15 cellular contexts compared by ENCODE assay signal in the genomic region with DNA sequence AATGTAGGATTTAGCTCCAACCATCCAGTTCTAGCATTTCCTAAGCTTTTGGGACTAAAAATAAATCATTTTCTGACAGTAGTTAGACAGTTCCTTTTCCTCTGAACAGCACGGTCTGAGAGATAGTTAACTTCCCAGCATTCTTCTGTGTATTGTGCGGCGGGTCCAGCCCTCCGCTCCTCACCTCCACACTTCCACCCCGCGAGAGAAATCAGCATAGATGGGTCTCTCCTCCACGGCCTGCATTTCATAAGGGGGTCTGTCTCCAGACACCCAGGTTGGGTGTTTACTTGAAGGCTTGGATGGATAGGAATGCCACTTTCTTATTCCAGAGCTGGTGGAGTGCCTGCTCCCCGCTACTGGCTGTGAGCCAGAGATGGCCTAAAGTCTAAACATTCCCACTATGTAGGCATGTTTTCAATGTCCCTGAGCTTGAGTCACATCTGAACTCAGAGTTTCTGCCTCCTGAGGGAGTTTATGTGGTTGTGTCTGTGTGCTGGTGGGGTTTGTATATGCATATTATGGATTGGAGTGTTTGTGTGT. TPM values are rescaled to one million over a fixed set of nuclear protein-coding genes. Genes with fewer than 3 reads are reported as not detected.
A peak's percentile ranks its signal among the peaks of the same experiment; 100 is the strongest.
DNase-seq lines count a peak whose midpoint lies in the region; ATAC-seq and TF ChIP-seq lines count a peak whose summit lies in the region.
"Had no signal": no experiment of that assay in that cellular context is flagged by ENCODE, and none has a peak within 500 bp of the region (broad histone marks: within the 10 kb centered on the region; RNA-seq: fewer than 3 reads in every experiment).

No MANE protein-coding gene starts in this region.

- peak; percentile 16 for ATAC-seq in foreskin keratinocyte

- H3K9ac ChIP-seq in adipocyte (ENCODE audit: low read length): no peak overlapping the region
- H3K9ac ChIP-seq in parathyroid adenoma: no peak overlapping the region

- H3K27me3 ChIP-seq in adipocyte (replicated peaks; ENCODE audit: control insufficient read depth, insufficient read depth, low read length) (no peaks in the 10 kb centered on the region), foreskin keratinocyte (peaks cover 5% of the 10 kb centered on the region), parathyroid adenoma (ENCODE audit: control insufficient read depth, insufficient read depth, low read length) (no peaks in the 10 kb centered on the region)

- H3K4me2 ChIP-seq in parathyroid adenoma (ENCODE audit: low read length): no peak overlapping the region

- no peak for TF ChIP-seq CTCF in foreskin keratinocyte (conservative IDR thresholded peaks at IDR 0.05)
- TF ChIP-seq CTCF in parathyroid adenoma (IDR thresholded peaks at IDR 0.05): no peak

- H3K79me2 ChIP-seq in parathyroid adenoma: no peaks in the 10 kb centered on the region

- H2AFZ ChIP-seq in parathyroid adenoma: no peak overlapping the region

- H3K4me3 ChIP-seq in adipocyte (ENCODE audit: low read length) (no peak overlapping the region), parathyroid adenoma (ENCODE audit: low read depth, low read length) (no peak overlapping the region)

- H3K36me3 ChIP-seq in adipocyte (ENCODE audit: control insufficient read depth, insufficient read depth, low read length, severe bottlenecking): no peaks in the 10 kb centered on the region
- H3K36me3 ChIP-seq in parathyroid adenoma (ENCODE audit: control insufficient read depth, insufficient read depth, low read length): no peaks in the 10 kb centered on the region

- DNase-seq in Daoy (ENCODE audit: low read depth): peak; percentile 34
- DNase-seq in adipocyte (ENCODE audit: low read depth): peak; percentile 82
- peak in 1 of 2 donors; percentile 26 for DNase-seq in foreskin keratinocyte
- no peak for DNase-seq in NCI-H2107 (lab: John Stamatoyannopoulos, UW)
- DNase-seq in activated CD4-positive, CD25-positive, alpha-beta regulatory T cell (lab: John Stamatoyannopoulos, UW): no peak
- no peak for DNase-seq in NCI-H1694 treated with DMSO at 0.1 percent for 48 hours (lab: John Stamatoyannopoulos, UW)
- DNase-seq in NCI-H2081 (lab: John Stamatoyannopoulos, UW): no peak
- DNase-seq: activated CD4-positive, alpha-beta T cell treated with anti-CD3 and anti-CD28 coated beads, Interleukin-2, amount 50 U/mL, for 1 hour; GOT3; NCI-H187; nephron progenitor cell; stimulated activated CD4-positive, alpha-beta T cell treated with anti-CD3 and anti-CD28 coated beads, Interleukin-12 subunit alpha, Interleukin-12 subunit beta, amount 100 ng/mL, for 4 hours; SW 1271 had no signal

- no peak overlapping the region for H3K27ac ChIP-seq in foreskin keratinocyte
- peak overlapping the region; percentile 24 for H3K27ac ChIP-seq in parathyroid adenoma
- H3K27ac ChIP-seq: C4-2B had no signal

- no peaks in the 10 kb centered on the region for H3K9me3 ChIP-seq in adipocyte (ENCODE audit: control insufficient read depth, low read length)
- no peaks in the 10 kb centered on the region for H3K9me3 ChIP-seq in parathyroid adenoma (ENCODE audit: control insufficient read depth, low read length)

- peaks cover 7% of the 10 kb centered on the region for H3K4me1 ChIP-seq in adipocyte (ENCODE audit: control insufficient read depth, insufficient read depth, low read length)
- no peaks in the 10 kb centered on the region for H3K4me1 ChIP-seq in foreskin keratinocyte
- no peaks in the 10 kb centered on the region for H3K4me1 ChIP-seq in parathyroid adenoma

RNA-seq across cellular contexts. Expression of a gene that starts 38.0 kb away (rescaled TPM):
- 21.2 and 21.5 TPM in 2 replicates for total RNA-seq in Daoy (2014; rRNA removed; shearing (Covaris generic))
- total RNA-seq in foreskin keratinocyte: 20.1 and 23.0 TPM in 2 replicates
- polyA plus RNA-seq in foreskin keratinocyte: 12.2 and 15.2 TPM in 2 replicates

Comparison
In these comparisons a context has a peak if more than half of its experiments do, and no peak if none do; other contexts are left out.
1. DNase-seq: peak in Daoy (single experiment) and adipocyte (single experiment); none in NCI-H2107 (single experiment), activated CD4-positive, CD25-positive, alpha-beta regulatory T cell (0 of 4), NCI-H1694 treated with DMSO at 0.1 percent for 48 hours (single experiment) and NCI-H2081 (0 of 2).